ENCODE assay signal across 14 cellular contexts in the genomic region with DNA sequence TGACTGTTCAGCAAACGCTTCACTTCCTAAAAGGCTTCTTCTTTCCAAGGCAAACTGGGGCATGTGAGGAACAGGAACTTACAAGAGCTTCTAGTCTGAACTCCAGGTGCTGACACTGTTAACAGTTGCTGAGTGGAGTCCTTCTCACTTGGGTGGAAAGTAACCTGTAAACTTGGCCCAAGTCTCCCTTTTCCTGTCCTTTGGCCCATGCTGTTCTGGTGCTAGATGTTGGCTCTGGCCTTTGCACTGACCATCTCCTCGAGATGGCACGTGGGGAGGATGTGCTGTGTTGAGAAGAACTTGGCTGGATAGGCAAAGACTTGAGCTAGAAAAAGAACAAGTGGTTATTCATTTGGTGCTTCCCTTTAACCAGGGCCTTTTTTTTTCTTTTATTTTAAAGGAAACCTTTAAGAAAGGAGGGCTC. TPM values are rescaled to one million over a fixed set of nuclear protein-coding genes. Genes with fewer than 3 reads are reported as not detected.
DNase-seq lines count a peak whose midpoint lies in the region; ATAC-seq and TF ChIP-seq lines count a peak whose summit lies in the region.
"Had no signal": no experiment of that assay in that cellular context is flagged by ENCODE, and none has a peak within 500 bp of the region (broad histone marks: within the 10 kb centered on the region; RNA-seq: fewer than 3 reads in every experiment).

No MANE protein-coding gene starts in this region.

- no peak overlapping the region for H3K4me3 Mint-ChIP-seq in CD4-positive, alpha-beta T cell
- no peak overlapping the region for H3K4me3 Mint-ChIP-seq in activated naive CD8-positive, alpha-beta T cell treated with anti-CD3 and anti-CD28 coated beads, Interleukin-2, amount 50 U/mL, for 24 hours
- H3K4me3 Mint-ChIP-seq in natural killer cell treated with Interleukin-12 subunit alpha and Interleukin-12 subunit beta and Interleukin-15 and Interleukin-18, amount 100 ng/mL, for 72 hours: no peak overlapping the region

- no peak for DNase-seq in CD4-positive, alpha-beta T cell
- DNase-seq in MV-4-11 (lab: John Stamatoyannopoulos, UW) (peak; percentile 85), SW480 (ENCODE audit: low spot score) (no peak), GM20000 (ENCODE audit: low spot score) (no peak), DMS 273 (lab: John Stamatoyannopoulos, UW; ENCODE audit: unreplicated experiment) (no peak)
- DNase-seq in activated naive CD8-positive, alpha-beta T cell treated with anti-CD3 and anti-CD28 coated beads, Interleukin-2, amount 50 U/mL, for 24 hours: no peak
- DNase-seq in natural killer cell treated with Interleukin-12 subunit alpha and Interleukin-12 subunit beta and Interleukin-15 and Interleukin-18, amount 100 ng/mL, for 72 hours (ENCODE audit: low spot score): no peak
- DNase-seq in stimulated activated naive CD4-positive, alpha-beta T cell (lab: John Stamatoyannopoulos, UW): no peak
- DNase-seq: effector CD8-positive, alpha-beta T cell; NCI-H1092; NCI-H345; retina had no signal

- POLR2A ChIA-PET in CD4-positive, alpha-beta T cell (lab: Charles Lee): interaction anchor here (0.8 to 3.3 kb wide), 7 partner anchors 9 to 75 kb away, joined by 3 to 19 read pairs (median 4); no protein-coding TSS in a partner anchor

- ATAC-seq in CD4-positive, alpha-beta T cell (ENCODE audit: poor library complexity): no peak
- ATAC-seq in activated naive CD8-positive, alpha-beta T cell treated with anti-CD3 and anti-CD28 coated beads, Interleukin-2, amount 50 U/mL, for 24 hours: no peak
- ATAC-seq in natural killer cell treated with Interleukin-12 subunit alpha and Interleukin-12 subunit beta and Interleukin-15 and Interleukin-18, amount 100 ng/mL, for 72 hours: no peak
- ATAC-seq: gastroesophageal sphincter, HCT116 had no signal

- H3K9me3 Mint-ChIP-seq in CD4-positive, alpha-beta T cell: no peaks in the 10 kb centered on the region
- H3K9me3 Mint-ChIP-seq in activated naive CD8-positive, alpha-beta T cell treated with anti-CD3 and anti-CD28 coated beads, Interleukin-2, amount 50 U/mL, for 24 hours: no peaks in the 10 kb centered on the region
- H3K9me3 Mint-ChIP-seq in natural killer cell treated with Interleukin-12 subunit alpha and Interleukin-12 subunit beta and Interleukin-15 and Interleukin-18, amount 100 ng/mL, for 72 hours: no peaks in the 10 kb centered on the region

- no peaks in the 10 kb centered on the region for H3K27me3 Mint-ChIP-seq in CD4-positive, alpha-beta T cell
- H3K27me3 Mint-ChIP-seq in activated naive CD8-positive, alpha-beta T cell treated with anti-CD3 and anti-CD28 coated beads, Interleukin-2, amount 50 U/mL, for 24 hours: no peaks in the 10 kb centered on the region
- no peaks in the 10 kb centered on the region for H3K27me3 Mint-ChIP-seq in natural killer cell treated with Interleukin-12 subunit alpha and Interleukin-12 subunit beta and Interleukin-15 and Interleukin-18, amount 100 ng/mL, for 72 hours

- H3K27ac Mint-ChIP-seq in CD4-positive, alpha-beta T cell: peak overlapping the region; percentile 41
- H3K27ac Mint-ChIP-seq in activated naive CD8-positive, alpha-beta T cell treated with anti-CD3 and anti-CD28 coated beads, Interleukin-2, amount 50 U/mL, for 24 hours: peak overlapping the region; percentile 17
- peak overlapping the region; percentile 74 to 83 for H3K27ac Mint-ChIP-seq in natural killer cell treated with Interleukin-12 subunit alpha and Interleukin-12 subunit beta and Interleukin-15 and Interleukin-18, amount 100 ng/mL, for 72 hours

- intact Hi-C loops in CD4-positive, alpha-beta T cell (cut with DNase I, micrococcal nuclease): no loop called here

- H3K4me1 Mint-ChIP-seq in CD4-positive, alpha-beta T cell (ENCODE audit: low read depth): peaks cover 82% of the 10 kb centered on the region
- peaks cover 74% of the 10 kb centered on the region for H3K4me1 Mint-ChIP-seq in activated naive CD8-positive, alpha-beta T cell treated with anti-CD3 and anti-CD28 coated beads, Interleukin-2, amount 50 U/mL, for 24 hours
- H3K4me1 Mint-ChIP-seq in natural killer cell treated with Interleukin-12 subunit alpha and Interleukin-12 subunit beta and Interleukin-15 and Interleukin-18, amount 100 ng/mL, for 72 hours (ENCODE audit: low read depth in 2 of 2): peaks cover 68 to 76% of the 10 kb centered on the region in 2 donors

- H3K27me3 ChIP-seq in CD4-positive, alpha-beta T cell (ENCODE audit: control insufficient read depth, insufficient read depth, low read length): no peaks in the 10 kb centered on the region
- H3K27me3 ChIP-seq: gastroesophageal sphincter had no signal

- no peak for TF ChIP-seq CTCF in CD4-positive, alpha-beta T cell (IDR thresholded peaks at IDR 0.05)
- TF ChIP-seq CTCF in GM20000 (IDR thresholded peaks at IDR 0.05; ENCODE audit: extremely low read depth, missing control alignments): no peak

- H3K36me3 Mint-ChIP-seq in CD4-positive, alpha-beta T cell (ENCODE audit: low read depth): no peaks in the 10 kb centered on the region
- H3K36me3 Mint-ChIP-seq in activated naive CD8-positive, alpha-beta T cell treated with anti-CD3 and anti-CD28 coated beads, Interleukin-2, amount 50 U/mL, for 24 hours (ENCODE audit: low read depth): no peaks in the 10 kb centered on the region
- H3K36me3 Mint-ChIP-seq in natural killer cell treated with Interleukin-12 subunit alpha and Interleukin-12 subunit beta and Interleukin-15 and Interleukin-18, amount 100 ng/mL, for 72 hours: peaks cover 23% of the 10 kb centered on the region

- no peak overlapping the region for H3K27ac ChIP-seq in CD4-positive, alpha-beta T cell (ENCODE audit: low read depth, low read length)

- CTCF ChIA-PET in CD4-positive, alpha-beta T cell (lab: Charles Lee): interaction anchor here (1.1 to 2.4 kb wide), 2 partner anchors 32 to 75 kb away, joined by 3 to 6 read pairs; no protein-coding TSS in a partner anchor

- H3K9me3 ChIP-seq in CD4-positive, alpha-beta T cell (ENCODE audit: control insufficient read depth, low read length): no peaks in the 10 kb centered on the region
- H3K9me3 ChIP-seq: gastroesophageal sphincter had no signal

RNA-seq across cellular contexts. Expression of a gene that starts 53.6 kb away (rescaled TPM):
- 10 to 100 TPM; 26.6 to 28.9 TPM for total RNA-seq in CD4-positive, alpha-beta T cell
- total RNA-seq in natural killer cell treated with Interleukin-12 subunit alpha and Interleukin-12 subunit beta and Interleukin-15 and Interleukin-18, amount 100 ng/mL, for 72 hours: 10 to 100 TPM; 60.7 to 83.3 TPM

Comparison
In these comparisons a context has a peak if more than half of its experiments do, and no peak if none do; other contexts are left out.
1. H3K27ac Mint-ChIP-seq: peak in every context shown above with its lines; median percentile 78 in natural killer cell treated with Interleukin-12 subunit alpha and Interleukin-12 subunit beta and Interleukin-15 and Interleukin-18, amount 100 ng/mL, for 72 hours; 41 in CD4-positive, alpha-beta T cell; 17 in activated naive CD8-positive, alpha-beta T cell treated with anti-CD3 and anti-CD28 coated beads, Interleukin-2, amount 50 U/mL, for 24 hours.